ENCODE assay signal across 5 cellular contexts in genomic region chr19:54137913-54138776, GRCh38. TPM values are rescaled to one million over a fixed set of nuclear protein-coding genes. Genes with fewer than 3 reads are reported as not detected.
DNase-seq lines count a peak whose midpoint lies in the region; ATAC-seq and TF ChIP-seq lines count a peak whose summit lies in the region.

No MANE protein-coding gene starts in this region.

- peak overlapping the region; percentile 68 for H3K4me3 ChIP-seq in LNCaP clone FGC (ENCODE audit: low read depth, low read length)
- peak overlapping the region; percentile 79 for H3K4me3 ChIP-seq in mononuclear cell (ENCODE audit: low read length)

- H3K9me3 ChIP-seq in mononuclear cell (ENCODE audit: low read depth, low read length), result no peaks in the 10 kb centered on the region

- H3K4me3 Mint-ChIP-seq in activated naive CD8-positive, alpha-beta T cell treated with anti-CD3 and anti-CD28 coated beads, Interleukin-2, amount 50 U/mL, for 24 hours, result peak overlapping the region; percentile 87

- peaks cover 45% of the 10 kb centered on the region for H3K4me1 Mint-ChIP-seq in activated naive CD8-positive, alpha-beta T cell treated with anti-CD3 and anti-CD28 coated beads, Interleukin-2, amount 50 U/mL, for 24 hours

- no peaks in the 10 kb centered on the region for H3K9me3 Mint-ChIP-seq in activated naive CD8-positive, alpha-beta T cell treated with anti-CD3 and anti-CD28 coated beads, Interleukin-2, amount 50 U/mL, for 24 hours

- DNase-seq in LNCaP clone FGC (ENCODE audit: low read depth), result no peak
- peak; percentile 39 for DNase-seq in activated naive CD8-positive, alpha-beta T cell treated with anti-CD3 and anti-CD28 coated beads, Interleukin-2, amount 50 U/mL, for 24 hours
- no peak for DNase-seq in NCI-H1092 treated with DMSO at 0.1 percent for 48 hours (lab: John Stamatoyannopoulos, UW)

- peaks cover 8% of the 10 kb centered on the region for H3K36me3 Mint-ChIP-seq in activated naive CD8-positive, alpha-beta T cell treated with anti-CD3 and anti-CD28 coated beads, Interleukin-2, amount 50 U/mL, for 24 hours (ENCODE audit: low read depth)

- TF ChIP-seq CTCF in LNCaP clone FGC (IDR thresholded peaks at IDR 0.05; ENCODE audit: control insufficient read depth, extremely low read depth, insufficient read depth), result no peak

- peaks cover 27% of the 10 kb centered on the region for H3K4me1 ChIP-seq in mononuclear cell (ENCODE audit: insufficient read depth, low read length)

- ATAC-seq in activated naive CD8-positive, alpha-beta T cell treated with anti-CD3 and anti-CD28 coated beads, Interleukin-2, amount 50 U/mL, for 24 hours, result no peak
- no peak for ATAC-seq in GM18870 (IDR thresholded peaks at IDR 0.05; ENCODE audit: unreplicated experiment)

- peak overlapping the region; percentile 92 for H3K27ac Mint-ChIP-seq in activated naive CD8-positive, alpha-beta T cell treated with anti-CD3 and anti-CD28 coated beads, Interleukin-2, amount 50 U/mL, for 24 hours

- H3K27me3 Mint-ChIP-seq in activated naive CD8-positive, alpha-beta T cell treated with anti-CD3 and anti-CD28 coated beads, Interleukin-2, amount 50 U/mL, for 24 hours, result peaks cover 5% of the 10 kb centered on the region

- no peaks in the 10 kb centered on the region for H3K27me3 ChIP-seq in mononuclear cell (ENCODE audit: insufficient read depth, low read length)

RNA-seq across cellular contexts. Expression of gene CNOT3, which starts 0.6 kb away (rescaled TPM):
- total RNA-seq in mononuclear cell, result 8.1 TPM

RNA-seq across cellular contexts. Expression of gene LENG1, which starts 21.4 kb away (rescaled TPM):
- total RNA-seq in mononuclear cell, result 11.9 TPM

RNA-seq across cellular contexts. Expression of gene PRPF31, which starts 22.6 kb away (rescaled TPM):
- total RNA-seq in mononuclear cell, result 27.8 TPM

RNA-seq across cellular contexts. Expression of gene TFPT, which starts 22.7 kb away (rescaled TPM):
- 5.7 TPM for total RNA-seq in mononuclear cell

RNA-seq across cellular contexts. Expression of gene TMC4, which starts 34.8 kb away (rescaled TPM):
- 0.31 TPM for total RNA-seq in mononuclear cell
